In genomic region chr2:197266477-197266876, GRCh38 we compare ENCODE assay signal across 17 cellular contexts. TPM values are rescaled to one million over a fixed set of nuclear protein-coding genes. Genes with fewer than 3 reads are reported as not detected.
DNase-seq lines count a peak whose midpoint lies in the region; ATAC-seq, FAIRE-seq and TF ChIP-seq lines count a peak whose summit lies in the region.
"Had no signal": no experiment of that assay in that cellular context is flagged by ENCODE, and none has a peak within 500 bp of the region (broad histone marks: within the 10 kb centered on the region; RNA-seq: fewer than 3 reads in every experiment).

No MANE protein-coding gene starts in this region.

- no peak for FAIRE-seq in pancreas (lab: Jason Lieb, UNC)
- FAIRE-seq: endothelial cell of umbilical vein had no signal

- no peaks in the 10 kb centered on the region for H3K9me3 ChIP-seq in pancreas
- H3K9me3 ChIP-seq: colonic mucosa, left lung had no signal

- no peak overlapping the region for H3K4me3 ChIP-seq in pancreas
- H3K4me3 ChIP-seq: colonic mucosa, left lung, skin epidermis had no signal

- H3K4me1 Mint-ChIP-seq in activated T-cell treated with anti-CD3 and anti-CD28 coated beads, Interleukin-2, amount 50 U/mL, for 24 hours (ENCODE audit: low read depth): peaks cover 99% of the 10 kb centered on the region
- peaks cover 98 to 100% (median 99%) of the 10 kb centered on the region in 3 donors for H3K4me1 Mint-ChIP-seq in T-cell

- intact Hi-C loops in cardiac septum (cut with DNase I): no loop called here
- intact Hi-C loops in pancreas (cut with DNase I): no loop called here

- no peak overlapping the region for H3K27ac ChIP-seq in pancreas
- H3K27ac ChIP-seq: colonic mucosa, foreskin keratinocyte had no signal

- no peaks in the 10 kb centered on the region for H3K9me3 Mint-ChIP-seq in activated T-cell treated with anti-CD3 and anti-CD28 coated beads, Interleukin-2, amount 50 U/mL, for 24 hours
- no peaks in the 10 kb centered on the region for H3K9me3 Mint-ChIP-seq in T-cell

- H3K27me3 ChIP-seq in pancreas: no peaks in the 10 kb centered on the region
- H3K27me3 ChIP-seq: colonic mucosa, foreskin keratinocyte, left lung had no signal

- CTCF ChIA-PET in T-cell (lab: Charles Lee): interaction anchor here (0.7 to 2.3 kb wide), 9 partner anchors 10 to 107 kb away, joined by 3 to 13 read pairs (median 3); no protein-coding TSS in a partner anchor

- no peak for DNase-seq in activated T-cell treated with anti-CD3 and anti-CD28 coated beads, Interleukin-2, amount 50 U/mL, for 24 hours
- no peak for DNase-seq in activated T-cell treated with anti-CD3 and anti-CD28 coated beads for 4 hours
- DNase-seq in T-cell: peak in 17 of 34 experiments; percentile 14 to 50 (median 26)
- DNase-seq in central memory CD4-positive, alpha-beta T cell: peak; percentile 47
- DNase-seq in stimulated activated naive CD8-positive, alpha-beta T cell treated with anti-CD3 and anti-CD28 coated beads, Interleukin-15, Interleukin-2, amounts not matched to agents 100 U/mL and 50 U/mL, for 24 hours: no peak
- DNase-seq in NCI-H2107 treated with DMSO at 0.1 percent for 48 hours (lab: John Stamatoyannopoulos, UW; ENCODE audit: unreplicated experiment): no peak
- no peak for DNase-seq in cardiac septum (ENCODE audit: low spot score)
- DNase-seq in pancreas: no peak
- DNase-seq: activated CD8-positive, alpha-beta memory T cell treated with anti-CD3 and anti-CD28 coated beads, Interleukin-2, amount 50 U/mL, for 48 hours; aorta; colonic mucosa; foreskin keratinocyte; left lung; RPMI8226; SW 1271 had no signal

- H3K27ac Mint-ChIP-seq in activated T-cell treated with anti-CD3 and anti-CD28 coated beads, Interleukin-2, amount 50 U/mL, for 24 hours: peak overlapping the region; percentile 86
- H3K27ac Mint-ChIP-seq in T-cell: peak overlapping the region; percentile 87 to 91

- H3K27me3 Mint-ChIP-seq in activated T-cell treated with anti-CD3 and anti-CD28 coated beads, Interleukin-2, amount 50 U/mL, for 24 hours: no peaks in the 10 kb centered on the region
- no peaks in the 10 kb centered on the region for H3K27me3 Mint-ChIP-seq in T-cell

- H3K4me1 ChIP-seq in pancreas: no peaks in the 10 kb centered on the region
- H3K4me1 ChIP-seq: colonic mucosa, foreskin keratinocyte had no signal

- peaks cover 29% of the 10 kb centered on the region for H3K36me3 Mint-ChIP-seq in activated T-cell treated with anti-CD3 and anti-CD28 coated beads, Interleukin-2, amount 50 U/mL, for 24 hours (ENCODE audit: low read depth)
- peaks cover 10% of the 10 kb centered on the region for H3K36me3 Mint-ChIP-seq in T-cell

- 85 to 98% methylated on average over 3 of the region's 3 CpGs for WGBS in pancreas, 2 donors

- peak overlapping the region; percentile 42 for H3K4me3 Mint-ChIP-seq in activated T-cell treated with anti-CD3 and anti-CD28 coated beads, Interleukin-2, amount 50 U/mL, for 24 hours
- H3K4me3 Mint-ChIP-seq in T-cell: peak overlapping the region; percentile 52 to 61 (median 57)

- ATAC-seq in T-cell (replicated peaks in 1 of 4) (peak; percentile 70 to 79 (median 76)), pancreas (no peak)
- ATAC-seq in stimulated activated naive CD8-positive, alpha-beta T cell treated with anti-CD3 and anti-CD28 coated beads, Interleukin-15, Interleukin-2, amounts not matched to agents 100 U/mL and 50 U/mL, for 24 hours: peak; percentile 50
- ATAC-seq: foreskin keratinocyte, left lung had no signal

- TF ChIP-seq CTCF in pancreas (IDR thresholded peaks at IDR 0.05): no peak

- no peaks in the 10 kb centered on the region for H3K36me3 ChIP-seq in pancreas
- H3K36me3 ChIP-seq: colonic mucosa, left lung had no signal

- POLR2A ChIA-PET in T-cell (lab: Charles Lee): interaction anchor here (0.5 to 1.2 kb wide), 11 partner anchors 9 to 70 kb away, joined by 3 to 15 read pairs (median 3); no protein-coding TSS in a partner anchor

RNA-seq across cellular contexts. Expression of gene ANKRD44, which starts 44.1 kb away (rescaled TPM):
- 100 to 1,000 TPM; 225 to 333 (median 238) TPM for total RNA-seq in T-cell
- 6.4 TPM for total RNA-seq in cardiac septum
- 10 to 100 TPM in 1 of 6 donors, 1 to 10 TPM in 5; 6.9 to 12.5 (median 8.5) TPM for total RNA-seq in pancreas
- 1 to 10 TPM; 1.9 to 2.6 TPM for polyA plus RNA-seq in pancreas

Comparison
In these comparisons a context has a peak if more than half of its experiments do, and no peak if none do; other contexts are left out.
1. ATAC-seq: peak in T-cell (4 of 4) and stimulated activated naive CD8-positive, alpha-beta T cell treated with anti-CD3 and anti-CD28 coated beads, Interleukin-15, Interleukin-2, amounts not matched to agents 100 U/mL and 50 U/mL, for 24 hours (single experiment); none in pancreas (0 of 4).
2. RNA of gene ANKRD44, which starts 44.1 kb away (total RNA-seq): 225 to 333 TPM in T-cell; 6.9 to 12.5 TPM in pancreas and 6.4 TPM in cardiac septum (single experiment); every median in the first group is over 10 times any median in the second.